In the genomic region with DNA sequence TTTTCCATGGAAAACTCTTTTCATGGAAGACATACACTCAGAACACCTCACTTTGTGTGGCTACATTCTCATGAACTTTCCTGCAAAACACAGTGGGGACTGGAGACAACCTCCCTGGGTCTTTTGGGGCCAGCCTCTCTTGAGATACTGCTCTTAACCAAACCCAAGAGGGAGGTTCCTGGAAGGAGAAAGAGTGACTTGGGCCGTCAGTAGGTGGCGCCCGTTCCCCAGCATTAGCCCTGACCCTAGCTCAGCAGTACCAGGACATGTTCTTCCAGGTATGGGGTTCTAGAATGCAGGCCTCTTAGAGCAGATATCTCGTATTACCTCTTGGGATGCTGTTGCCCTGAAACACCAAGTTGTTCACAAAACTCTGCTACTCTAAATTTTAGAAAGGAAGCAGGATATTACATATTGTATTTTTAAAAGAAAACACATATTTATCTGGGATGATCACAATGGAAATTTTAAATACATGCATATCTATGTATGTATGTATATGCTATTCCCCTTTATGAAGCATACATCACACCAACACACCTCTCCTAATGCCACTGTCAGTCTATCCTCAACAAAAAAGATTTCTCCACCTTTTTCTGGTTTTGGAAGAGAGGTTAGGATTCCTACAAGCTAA, we compare ENCODE assay signal across 8 cellular contexts. TPM values are rescaled to one million over a fixed set of nuclear protein-coding genes. Genes with fewer than 3 reads are reported as not detected.
A peak's percentile ranks its signal among the peaks of the same experiment; 100 is the strongest.
DNase-seq lines count a peak whose midpoint lies in the region; ATAC-seq and TF ChIP-seq lines count a peak whose summit lies in the region.

No MANE protein-coding gene starts in this region.

- H3K9me3 Mint-ChIP-seq in activated CD4-positive, alpha-beta T cell treated with anti-CD3 and anti-CD28 coated beads, Interleukin-2, amount 10 ng/mL, durations not matched to agents 24 days and 14 days, result no peaks in the 10 kb centered on the region

- H3K4me1 Mint-ChIP-seq in activated CD4-positive, alpha-beta T cell treated with anti-CD3 and anti-CD28 coated beads, Interleukin-2, amount 10 ng/mL, durations not matched to agents 24 days and 14 days, result peaks cover 2% of the 10 kb centered on the region

- peaks cover 10% of the 10 kb centered on the region for H3K27me3 Mint-ChIP-seq in activated CD4-positive, alpha-beta T cell treated with anti-CD3 and anti-CD28 coated beads, Interleukin-2, amount 10 ng/mL, durations not matched to agents 24 days and 14 days

- H3K27me3 ChIP-seq in BE2C, result no peaks in the 10 kb centered on the region

- peak; percentile 71 for DNase-seq in BE2C
- peak; percentile 43 for DNase-seq in NCI-H345 treated with DMSO at 0.1 percent for 48 hours (lab: John Stamatoyannopoulos, UW; ENCODE audit: unreplicated experiment)
- peak; percentile 90 for DNase-seq in activated CD4-positive, alpha-beta T cell treated with anti-CD3 and anti-CD28 coated beads, Interleukin-2, amount 10 ng/mL, durations not matched to agents 24 days and 14 days
- DNase-seq in dedifferentiated amniotic fluid mesenchymal stem cell (ENCODE audit: extremely low spot score), result peak; percentile 76
- DNase-seq in medulla oblongata (ENCODE audit: extremely low spot score), result peak; percentile 86
- DNase-seq in stimulated activated CD8-positive, alpha-beta memory T cell treated with anti-CD3 and anti-CD28 coated beads, Interleukin-4, amount 100 ng/mL, for 4 hours (ENCODE audit: low read depth in 2 of 2, low spot score in 1 of 2), result peak; percentile 27 to 33

- H3K4me1 ChIP-seq in BE2C, result no peaks in the 10 kb centered on the region

- H3K9me3 ChIP-seq in BE2C, result no peaks in the 10 kb centered on the region

- H3K36me3 Mint-ChIP-seq in activated CD4-positive, alpha-beta T cell treated with anti-CD3 and anti-CD28 coated beads, Interleukin-2, amount 10 ng/mL, durations not matched to agents 24 days and 14 days (ENCODE audit: low read depth), result no peaks in the 10 kb centered on the region

- intact Hi-C loops in activated CD4-positive, alpha-beta T cell treated with anti-CD3 and anti-CD28 coated beads, Interleukin-2, amount 10 ng/mL, durations not matched to agents 24 days and 14 days (cut with micrococcal nuclease), result loop anchor here (1.0 kb wide), 3 partner anchors 9 to 51 kb away; no protein-coding TSS in a partner anchor

- peak; percentile 70 for TF ChIP-seq CTCF in BE2C (IDR thresholded peaks at IDR 0.05; ENCODE audit: low read depth, low read length)

- ATAC-seq in GM19023 (IDR thresholded peaks at IDR 0.05; ENCODE audit: unreplicated experiment) (peak; percentile 99), HG03135 (IDR thresholded peaks at IDR 0.05; ENCODE audit: unreplicated experiment) (peak; percentile 80)

- no peak overlapping the region for H3K4me3 ChIP-seq in BE2C (ENCODE audit: low read depth, low read length)

- H3K27ac Mint-ChIP-seq in activated CD4-positive, alpha-beta T cell treated with anti-CD3 and anti-CD28 coated beads, Interleukin-2, amount 10 ng/mL, durations not matched to agents 24 days and 14 days, result no peak overlapping the region

- no peak overlapping the region for H3K4me3 Mint-ChIP-seq in activated CD4-positive, alpha-beta T cell treated with anti-CD3 and anti-CD28 coated beads, Interleukin-2, amount 10 ng/mL, durations not matched to agents 24 days and 14 days

- no peaks in the 10 kb centered on the region for H3K36me3 ChIP-seq in BE2C

RNA-seq across cellular contexts. Expression of a gene that starts 15.8 kb away (rescaled TPM):
- not detected for polyA plus RNA-seq in BE2C (2012; ENCODE audit: insufficient read depth, insufficient read length, low read depth)
- 1.3 and 1.8 TPM in 2 replicates for total RNA-seq in activated CD4-positive, alpha-beta T cell treated with anti-CD3 and anti-CD28 coated beads, Interleukin-2, amount 10 ng/mL, durations not matched to agents 24 days and 14 days

Comparison
In these comparisons a context has a peak if more than half of its experiments do, and no peak if none do; other contexts are left out.
1. DNase-seq: peak in every context shown above with its lines; median percentile 90 in activated CD4-positive, alpha-beta T cell treated with anti-CD3 and anti-CD28 coated beads, Interleukin-2, amount 10 ng/mL, durations not matched to agents 24 days and 14 days; 86 in medulla oblongata; 76 in dedifferentiated amniotic fluid mesenchymal stem cell; 71 in BE2C; 43 in NCI-H345 treated with DMSO at 0.1 percent for 48 hours; 30 in stimulated activated CD8-positive, alpha-beta memory T cell treated with anti-CD3 and anti-CD28 coated beads, Interleukin-4, amount 100 ng/mL, for 4 hours.